In the genomic region with DNA sequence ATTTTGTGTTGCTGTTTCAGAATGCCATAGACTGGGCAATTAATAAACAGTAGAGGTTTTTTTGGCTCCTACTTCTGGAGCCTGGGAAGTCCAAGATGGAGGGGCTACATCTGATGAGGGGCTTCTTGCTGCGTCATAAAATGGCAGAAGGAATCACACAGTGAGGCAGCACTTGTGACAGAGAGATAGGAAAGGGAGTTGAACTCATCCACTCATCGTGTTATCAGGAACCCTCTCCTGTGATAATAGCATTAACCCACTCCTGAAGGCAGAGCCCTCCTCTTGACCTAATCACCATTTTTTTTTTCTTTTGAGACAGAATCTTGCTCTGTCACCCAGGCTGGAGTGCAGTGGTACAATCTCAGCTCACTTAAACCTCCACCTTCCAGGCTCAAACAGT, we compare ENCODE assay signal across 1 cellular context.
TF ChIP-seq lines count a peak whose summit lies in the region.

No MANE protein-coding gene starts in this region.

TF ChIP-seq in GM23338, 12 proteins besides CTCF, POLR2A, EP300 and RAD21 (continued from another document):
- TF ChIP-seq, protein P1, sequence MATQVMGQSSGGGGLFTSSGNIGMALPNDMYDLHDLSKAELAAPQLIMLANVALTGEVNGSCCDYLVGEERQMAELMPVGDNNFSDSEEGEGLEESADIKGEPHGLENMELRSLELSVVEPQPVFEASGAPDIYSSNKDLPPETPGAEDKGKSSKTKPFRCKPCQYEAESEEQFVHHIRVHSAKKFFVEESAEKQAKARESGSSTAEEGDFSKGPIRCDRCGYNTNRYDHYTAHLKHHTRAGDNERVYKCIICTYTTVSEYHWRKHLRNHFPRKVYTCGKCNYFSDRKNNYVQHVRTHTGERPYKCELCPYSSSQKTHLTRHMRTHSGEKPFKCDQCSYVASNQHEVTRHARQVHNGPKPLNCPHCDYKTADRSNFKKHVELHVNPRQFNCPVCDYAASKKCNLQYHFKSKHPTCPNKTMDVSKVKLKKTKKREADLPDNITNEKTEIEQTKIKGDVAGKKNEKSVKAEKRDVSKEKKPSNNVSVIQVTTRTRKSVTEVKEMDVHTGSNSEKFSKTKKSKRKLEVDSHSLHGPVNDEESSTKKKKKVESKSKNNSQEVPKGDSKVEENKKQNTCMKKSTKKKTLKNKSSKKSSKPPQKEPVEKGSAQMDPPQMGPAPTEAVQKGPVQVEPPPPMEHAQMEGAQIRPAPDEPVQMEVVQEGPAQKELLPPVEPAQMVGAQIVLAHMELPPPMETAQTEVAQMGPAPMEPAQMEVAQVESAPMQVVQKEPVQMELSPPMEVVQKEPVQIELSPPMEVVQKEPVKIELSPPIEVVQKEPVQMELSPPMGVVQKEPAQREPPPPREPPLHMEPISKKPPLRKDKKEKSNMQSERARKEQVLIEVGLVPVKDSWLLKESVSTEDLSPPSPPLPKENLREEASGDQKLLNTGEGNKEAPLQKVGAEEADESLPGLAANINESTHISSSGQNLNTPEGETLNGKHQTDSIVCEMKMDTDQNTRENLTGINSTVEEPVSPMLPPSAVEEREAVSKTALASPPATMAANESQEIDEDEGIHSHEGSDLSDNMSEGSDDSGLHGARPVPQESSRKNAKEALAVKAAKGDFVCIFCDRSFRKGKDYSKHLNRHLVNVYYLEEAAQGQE (IDR thresholded peaks at IDR 0.05; ENCODE audit: unreplicated experiment), result no peak
- TF ChIP-seq JUNB (IDR thresholded peaks at IDR 0.05; ENCODE audit: unreplicated experiment), result no peak
- no peak for TF ChIP-seq POLR2AphosphoS5 (IDR thresholded peaks at IDR 0.05; ENCODE audit: low read depth)
